ENCODE assay signal across 8 cellular contexts in the genomic region with DNA sequence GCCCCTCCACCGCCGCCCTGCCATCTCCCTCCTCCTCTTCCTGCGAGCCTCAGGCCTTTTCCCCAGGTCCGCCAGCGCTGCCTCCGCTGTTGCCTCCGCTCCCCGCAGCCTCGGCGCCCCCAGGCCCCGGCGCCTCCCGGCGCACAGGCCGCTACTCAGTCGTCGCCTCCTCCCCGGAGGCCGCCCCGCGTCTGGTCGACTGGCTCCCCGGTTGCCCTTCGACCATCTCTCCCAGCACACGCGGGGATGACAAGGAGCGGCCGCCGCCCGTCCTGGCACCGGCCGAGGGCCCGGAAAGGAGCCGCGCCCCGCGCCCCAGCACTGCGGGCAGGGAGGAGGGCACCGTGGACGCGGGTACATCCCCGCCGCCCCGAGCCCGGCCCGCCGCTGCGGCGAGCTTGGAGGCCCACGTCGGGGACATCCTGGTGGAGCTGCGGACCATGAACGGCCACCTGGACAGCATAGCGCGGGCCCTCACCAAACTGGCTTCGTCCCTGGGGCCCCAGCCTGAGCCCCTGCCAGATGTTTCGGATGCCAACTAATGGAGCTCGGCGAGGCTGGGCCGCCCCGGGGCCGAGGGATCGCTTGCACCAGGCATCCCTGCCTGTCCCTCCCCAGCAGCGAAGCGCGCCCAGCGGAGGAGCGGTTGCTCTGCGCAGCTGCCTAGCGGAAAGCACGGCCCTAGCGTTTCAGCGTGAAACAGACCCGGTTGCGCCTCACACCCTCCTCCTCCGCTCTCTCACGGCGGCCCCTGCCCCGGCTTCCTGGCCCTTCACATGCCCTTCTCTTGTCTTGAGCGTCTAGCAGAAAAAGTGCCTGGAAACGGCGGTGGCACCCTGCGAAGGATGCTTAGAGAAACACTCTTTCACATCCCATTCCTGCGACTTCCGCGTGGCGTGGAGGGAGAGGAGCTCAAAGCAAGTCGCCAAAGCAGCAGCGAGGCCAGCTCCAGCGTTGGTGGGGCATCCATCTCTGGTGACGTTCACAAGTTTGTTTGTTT.
DNase-seq lines count a peak whose midpoint lies in the region; ATAC-seq lines count a peak whose summit lies in the region.

No MANE protein-coding gene starts in this region.

- DNase-seq in activated T-helper 1 cell treated with anti-CD3 and anti-CD28 coated beads, Interleukin-2, amount 50 U/mL, for 16 hours (ENCODE audit: low read depth in 1 of 2, low spot score in 1 of 2), result peak; percentile 13 to 20
- DNase-seq in left cardiac atrium, result no peak
- DNase-seq in sciatic nerve (ENCODE audit: low spot score), result no peak
- DNase-seq in HCEC 1CT, result no peak

- intact Hi-C loops in left cardiac atrium (cut with DNase I) (no loop called here), sciatic nerve (cut with DNase I) (no loop called here)

- ATAC-seq in HG03066 (IDR thresholded peaks at IDR 0.05; ENCODE audit: low read depth, unreplicated experiment) (peak; percentile 63), left cardiac atrium (peak; percentile 69 to 77), sciatic nerve (peak; percentile 50), HG03571 (IDR thresholded peaks at IDR 0.05; ENCODE audit: unreplicated experiment) (no peak), HG02840 (IDR thresholded peaks at IDR 0.05; ENCODE audit: low FRiP score, unreplicated experiment) (no peak), HG02970 (IDR thresholded peaks at IDR 0.05; ENCODE audit: low FRiP score, unreplicated experiment) (no peak)

Comparison
In these comparisons a context has a peak if more than half of its experiments do, and no peak if none do; other contexts are left out.
1. ATAC-seq: peak in HG03066 (single experiment), left cardiac atrium (2 of 2) and sciatic nerve (single experiment); none in HG03571 (single experiment), HG02840 (single experiment) and HG02970 (single experiment).
2. DNase-seq: peak in activated T-helper 1 cell treated with anti-CD3 and anti-CD28 coated beads, Interleukin-2, amount 50 U/mL, for 16 hours (2 of 2); none in left cardiac atrium (single experiment), sciatic nerve (single experiment) and HCEC 1CT (single experiment).